8 cellular contexts compared by ENCODE assay signal in the genomic region with DNA sequence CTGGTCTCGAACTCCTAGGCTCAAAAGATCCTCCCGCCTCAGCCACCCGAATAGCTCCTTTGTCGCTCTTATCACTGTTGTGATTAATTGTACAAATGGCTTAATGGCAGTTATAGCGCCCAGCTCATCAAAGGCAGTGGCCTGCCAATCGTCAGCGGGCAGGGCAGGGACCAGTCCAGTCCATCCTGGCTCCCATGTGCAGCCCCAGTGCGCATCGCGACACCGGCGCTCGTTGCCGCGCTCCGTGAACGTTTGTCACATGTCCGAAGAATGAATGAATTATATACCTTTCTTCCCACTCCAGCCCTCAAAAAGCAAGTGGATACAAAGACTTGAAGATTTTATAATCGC. TPM values are rescaled to one million over a fixed set of nuclear protein-coding genes. Genes with fewer than 3 reads are reported as not detected.
DNase-seq lines count a peak whose midpoint lies in the region; ATAC-seq and TF ChIP-seq lines count a peak whose summit lies in the region.

No MANE protein-coding gene starts in this region.

- no peaks in the 10 kb centered on the region for H3K9me3 ChIP-seq in neuronal stem cell (replicated peaks in 1 of 2; ENCODE audit: control insufficient read depth in 2 of 2, insufficient read depth in 1 of 2, low read depth in 1 of 2, low read length in 2 of 2)

- H3K27ac ChIP-seq in ACC112 (ENCODE audit: low read depth, low read length) (peak overlapping the region; percentile 89), foreskin keratinocyte (peak overlapping the region; percentile 78), neuronal stem cell (replicated peaks; ENCODE audit: low read length) (peak overlapping the region; percentile 80)

- peaks cover 43% of the 10 kb centered on the region for H3K4me1 Mint-ChIP-seq in activated T-cell treated with anti-CD3 and anti-CD28 coated beads, Interleukin-2, amount 50 U/mL, for 24 hours (ENCODE audit: low read depth)

- H2BK120ac ChIP-seq in neuronal stem cell (ENCODE audit: low read depth, low read length) = no peak overlapping the region

- H2AK5ac ChIP-seq in neuronal stem cell (ENCODE audit: low read depth, low read length) = no peak overlapping the region

- in situ Hi-C loops in GM13977 (cut with MboI; ENCODE audit: low pct_unique_long_range_greater_than_20kb, low sequenced_read_pairs, unreplicated experiment) = no loop called here

- H3K79me2 ChIP-seq in ACC112 (ENCODE audit: control insufficient read depth, insufficient read depth, low read length, unreplicated experiment) = peaks cover 22% of the 10 kb centered on the region

- no peak overlapping the region for H3K14ac ChIP-seq in neuronal stem cell (ENCODE audit: low read length)

- WGBS in neuronal stem cell (ENCODE audit: extremely low coverage in 2 of 2, insufficient read length in 2 of 2, insufficient replicate concordance in 1 of 2), 2 donors = no CpG with 5 or more reads among the region's 19 CpGs

- H3K4me3 ChIP-seq in ACC112 (ENCODE audit: low read depth, low read length) (peak overlapping the region; percentile 93), neuronal stem cell (ENCODE audit: low read length in 2 of 2) (peak overlapping the region; percentile 60 to 82)

- H3K79me1 ChIP-seq in neuronal stem cell (ENCODE audit: low read depth, low read length) = peaks cover 3% of the 10 kb centered on the region

- H3K23ac ChIP-seq in neuronal stem cell (ENCODE audit: low read depth, low read length, poor library complexity) = no peak overlapping the region

- no peak overlapping the region for H2BK5ac ChIP-seq in neuronal stem cell (ENCODE audit: low read length)

- ATAC-seq in foreskin keratinocyte = peak; percentile 15
- no peak for ATAC-seq in HG03139 (IDR thresholded peaks at IDR 0.05; ENCODE audit: unreplicated experiment)

- no peak overlapping the region for H3K4ac ChIP-seq in neuronal stem cell (ENCODE audit: low read length)

- H3K4me3 Mint-ChIP-seq in activated T-cell treated with anti-CD3 and anti-CD28 coated beads, Interleukin-2, amount 50 U/mL, for 24 hours = peak overlapping the region; percentile 90

- H2BK15ac ChIP-seq in neuronal stem cell (ENCODE audit: low read length) = no peak overlapping the region

- no peak overlapping the region for H4K8ac ChIP-seq in neuronal stem cell (ENCODE audit: low read depth, low read length)

- no peak overlapping the region for H3K18ac ChIP-seq in neuronal stem cell (ENCODE audit: low read length)

- no peaks in the 10 kb centered on the region for H3K27me3 ChIP-seq in ACC112 (ENCODE audit: insufficient read depth, low read length)
- no peaks in the 10 kb centered on the region for H3K27me3 ChIP-seq in foreskin keratinocyte
- H3K27me3 ChIP-seq in neuronal stem cell (ENCODE audit: control insufficient read depth in 3 of 3, insufficient read depth in 3 of 3, low read depth in 1 of 3, low read length in 3 of 3) = no peaks in the 10 kb centered on the region

- H4K91ac ChIP-seq in neuronal stem cell (ENCODE audit: low read depth, low read length, poor library complexity) = no peak overlapping the region

- H2AFZ ChIP-seq in ACC112 (ENCODE audit: low read length, unreplicated experiment) = peak overlapping the region; percentile 73
- H2AFZ ChIP-seq in neuronal stem cell (ENCODE audit: low read length) = peak overlapping the region; percentile 59

- no peaks in the 10 kb centered on the region for H3K36me3 ChIP-seq in ACC112 (ENCODE audit: insufficient read depth, low read length)
- H3K36me3 ChIP-seq in neuronal stem cell (replicated peaks in 1 of 2; ENCODE audit: control insufficient read depth in 2 of 2, insufficient read depth in 2 of 2, low read length in 2 of 2) = peaks cover 3 to 32% of the 10 kb centered on the region in 2 donors

- H3K27ac Mint-ChIP-seq in activated T-cell treated with anti-CD3 and anti-CD28 coated beads, Interleukin-2, amount 50 U/mL, for 24 hours = peak overlapping the region; percentile 95

- H3K4me1 ChIP-seq in ACC112 (ENCODE audit: control insufficient read depth, insufficient read depth, low read length, unreplicated experiment) (peaks cover 31% of the 10 kb centered on the region), foreskin keratinocyte (peaks cover 18% of the 10 kb centered on the region), neuronal stem cell (ENCODE audit: control insufficient read depth in 2 of 2, insufficient read depth in 1 of 2, low read depth in 1 of 2, low read length in 2 of 2) (peaks cover 12% of the 10 kb centered on the region in 2 donors)

- H3K27me3 Mint-ChIP-seq in activated T-cell treated with anti-CD3 and anti-CD28 coated beads, Interleukin-2, amount 50 U/mL, for 24 hours = no peaks in the 10 kb centered on the region

- peaks cover 42% of the 10 kb centered on the region for H3K36me3 Mint-ChIP-seq in activated T-cell treated with anti-CD3 and anti-CD28 coated beads, Interleukin-2, amount 50 U/mL, for 24 hours (ENCODE audit: low read depth)

- H2BK12ac ChIP-seq in neuronal stem cell (ENCODE audit: low read length) = no peak overlapping the region

- peak overlapping the region; percentile 48 for H3K4me2 ChIP-seq in neuronal stem cell (ENCODE audit: insufficient read depth, low read length, poor library complexity, severe bottlenecking)

- TF ChIP-seq CTCF in GM13977 (IDR thresholded peaks at IDR 0.05; ENCODE audit: extremely low read depth, insufficient read depth, missing control alignments) (no peak), foreskin keratinocyte (conservative IDR thresholded peaks at IDR 0.05) (no peak)

- peak overlapping the region; percentile 76 for H3K9ac ChIP-seq in neuronal stem cell (ENCODE audit: low read depth, low read length, poor library complexity)

- DNase-seq in GM13977 (ENCODE audit: low spot score) = peak; percentile 50
- peak; percentile 53 for DNase-seq in NCI-H2171 (lab: John Stamatoyannopoulos, UW)
- DNase-seq in activated T-cell treated with anti-CD3 and anti-CD28 coated beads, Interleukin-2, amount 50 U/mL, for 24 hours = peak; percentile 94
- peak in 1 of 2 donors; percentile 49 for DNase-seq in foreskin keratinocyte
- peak; percentile 66 for DNase-seq in neuronal stem cell (ENCODE audit: low spot score)
- DNase-seq in T1000 (lab: John Stamatoyannopoulos, UW) = no peak

- no peaks in the 10 kb centered on the region for H3K9me3 Mint-ChIP-seq in activated T-cell treated with anti-CD3 and anti-CD28 coated beads, Interleukin-2, amount 50 U/mL, for 24 hours

RNA-seq across cellular contexts. Expression of gene MTX1, which starts 18.4 kb away (rescaled TPM):
- total RNA-seq in foreskin keratinocyte = 71.7 and 72.2 TPM in 2 replicates
- 92.6 and 97.3 TPM in 2 replicates for polyA plus RNA-seq in foreskin keratinocyte
- 28.8 TPM for polyA plus RNA-seq in neuronal stem cell (2013, experiment 1 of 2)
- 29.5 TPM for polyA plus RNA-seq in neuronal stem cell (2013, experiment 2 of 2)

RNA-seq across cellular contexts. Expression of gene THBS3, which starts 19.2 kb away (rescaled TPM):
- 9.4 and 13.1 TPM in 2 replicates for total RNA-seq in foreskin keratinocyte
- polyA plus RNA-seq in foreskin keratinocyte = 8.5 and 12.7 TPM in 2 replicates
- 25.0 TPM for polyA plus RNA-seq in neuronal stem cell (2013, experiment 1 of 2)
- polyA plus RNA-seq in neuronal stem cell (2013, experiment 2 of 2) = 25.1 TPM

RNA-seq across cellular contexts. Expression of gene ENTREP3, which starts 28.4 kb away (rescaled TPM):
- total RNA-seq in foreskin keratinocyte = 23.4 and 23.6 TPM in 2 replicates
- 40.0 and 44.8 TPM in 2 replicates for polyA plus RNA-seq in foreskin keratinocyte
- 55.8 TPM for polyA plus RNA-seq in neuronal stem cell (2013, experiment 1 of 2)
- 56.4 TPM for polyA plus RNA-seq in neuronal stem cell (2013, experiment 2 of 2)

RNA-seq across cellular contexts. Expression of gene SCAMP3, which starts 35.3 kb away (rescaled TPM):
- 46.0 and 53.4 TPM in 2 replicates for total RNA-seq in foreskin keratinocyte
- 83.3 and 85.4 TPM in 2 replicates for polyA plus RNA-seq in foreskin keratinocyte
- 59.0 TPM for polyA plus RNA-seq in neuronal stem cell (2013, experiment 1 of 2)
- 58.9 TPM for polyA plus RNA-seq in neuronal stem cell (2013, experiment 2 of 2)

RNA-seq across cellular contexts. Expression of gene CLK2, which starts 46.4 kb away (rescaled TPM):
- 31.5 and 34.0 TPM in 2 replicates for total RNA-seq in foreskin keratinocyte
- 25.5 and 28.3 TPM in 2 replicates for polyA plus RNA-seq in foreskin keratinocyte
- polyA plus RNA-seq in neuronal stem cell (2013, experiment 1 of 2) = 55.4 TPM
- polyA plus RNA-seq in neuronal stem cell (2013, experiment 2 of 2) = 54.0 TPM
